In the genomic region with DNA sequence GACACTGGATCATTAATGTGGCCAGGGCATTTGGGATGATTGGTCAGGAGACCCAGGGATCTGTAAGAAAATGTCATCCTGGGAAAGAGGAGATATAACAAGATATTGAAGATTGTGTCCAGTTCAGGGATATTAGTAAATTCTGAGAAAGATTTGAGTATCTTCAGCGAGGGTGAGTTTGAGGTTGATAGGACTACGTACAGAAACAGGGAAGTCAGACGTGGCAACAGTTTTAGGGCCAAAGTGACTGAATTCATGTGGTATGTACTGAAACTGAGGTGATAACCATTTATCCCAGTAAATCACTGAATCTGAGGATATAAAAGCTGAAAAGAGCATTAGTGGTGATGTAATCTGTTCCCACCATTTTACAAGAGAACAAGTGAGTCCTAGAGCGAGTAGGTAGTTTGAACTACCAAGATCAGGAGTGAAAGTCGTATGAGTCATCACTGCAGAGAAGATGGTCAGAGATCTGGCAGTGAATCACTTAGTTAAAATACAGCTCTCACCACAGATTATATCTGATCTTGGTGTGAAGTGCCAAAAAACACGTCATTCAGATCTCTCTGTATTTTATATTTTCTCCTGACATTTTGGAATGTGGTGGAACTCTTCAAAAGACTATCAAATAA, we compare ENCODE assay signal across 1 cellular context.
TF ChIP-seq lines count a peak whose summit lies in the region.

No MANE protein-coding gene starts in this region.

TF ChIP-seq in GM12878, 131 proteins besides CTCF, POLR2A, EP300 and RAD21 (continued from another document):
- TF ChIP-seq, protein P1, sequence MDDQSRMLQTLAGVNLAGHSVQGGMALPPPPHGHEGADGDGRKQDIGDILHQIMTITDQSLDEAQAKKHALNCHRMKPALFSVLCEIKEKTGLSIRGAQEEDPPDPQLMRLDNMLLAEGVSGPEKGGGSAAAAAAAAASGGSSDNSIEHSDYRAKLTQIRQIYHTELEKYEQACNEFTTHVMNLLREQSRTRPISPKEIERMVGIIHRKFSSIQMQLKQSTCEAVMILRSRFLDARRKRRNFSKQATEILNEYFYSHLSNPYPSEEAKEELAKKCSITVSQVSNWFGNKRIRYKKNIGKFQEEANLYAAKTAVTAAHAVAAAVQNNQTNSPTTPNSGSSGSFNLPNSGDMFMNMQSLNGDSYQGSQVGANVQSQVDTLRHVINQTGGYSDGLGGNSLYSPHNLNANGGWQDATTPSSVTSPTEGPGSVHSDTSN (IDR thresholded peaks at IDR 0.05; ENCODE audit: insufficient replicate concordance, low read depth, low read length): no peak
- TF ChIP-seq JUNB (IDR thresholded peaks at IDR 0.05): peak; percentile 95
- peak; percentile 67 for TF ChIP-seq CREB1 (IDR thresholded peaks at IDR 0.05; ENCODE audit: low read depth)
- no peak for TF ChIP-seq STAT3 (IDR thresholded peaks at IDR 0.05; ENCODE audit: low read depth, low read length)
- TF ChIP-seq IRF4 (IDR thresholded peaks at IDR 0.05; ENCODE audit: low read depth, low read length): peak; percentile 90
- TF ChIP-seq, protein P2, sequence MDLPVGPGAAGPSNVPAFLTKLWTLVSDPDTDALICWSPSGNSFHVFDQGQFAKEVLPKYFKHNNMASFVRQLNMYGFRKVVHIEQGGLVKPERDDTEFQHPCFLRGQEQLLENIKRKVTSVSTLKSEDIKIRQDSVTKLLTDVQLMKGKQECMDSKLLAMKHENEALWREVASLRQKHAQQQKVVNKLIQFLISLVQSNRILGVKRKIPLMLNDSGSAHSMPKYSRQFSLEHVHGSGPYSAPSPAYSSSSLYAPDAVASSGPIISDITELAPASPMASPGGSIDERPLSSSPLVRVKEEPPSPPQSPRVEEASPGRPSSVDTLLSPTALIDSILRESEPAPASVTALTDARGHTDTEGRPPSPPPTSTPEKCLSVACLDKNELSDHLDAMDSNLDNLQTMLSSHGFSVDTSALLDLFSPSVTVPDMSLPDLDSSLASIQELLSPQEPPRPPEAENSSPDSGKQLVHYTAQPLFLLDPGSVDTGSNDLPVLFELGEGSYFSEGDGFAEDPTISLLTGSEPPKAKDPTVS (IDR thresholded peaks at IDR 0.05; ENCODE audit: low read depth, low read length): no peak
- no peak for TF ChIP-seq ASH2L (IDR thresholded peaks at IDR 0.05; ENCODE audit: borderline replicate concordance, low read depth)
- TF ChIP-seq, protein P3, sequence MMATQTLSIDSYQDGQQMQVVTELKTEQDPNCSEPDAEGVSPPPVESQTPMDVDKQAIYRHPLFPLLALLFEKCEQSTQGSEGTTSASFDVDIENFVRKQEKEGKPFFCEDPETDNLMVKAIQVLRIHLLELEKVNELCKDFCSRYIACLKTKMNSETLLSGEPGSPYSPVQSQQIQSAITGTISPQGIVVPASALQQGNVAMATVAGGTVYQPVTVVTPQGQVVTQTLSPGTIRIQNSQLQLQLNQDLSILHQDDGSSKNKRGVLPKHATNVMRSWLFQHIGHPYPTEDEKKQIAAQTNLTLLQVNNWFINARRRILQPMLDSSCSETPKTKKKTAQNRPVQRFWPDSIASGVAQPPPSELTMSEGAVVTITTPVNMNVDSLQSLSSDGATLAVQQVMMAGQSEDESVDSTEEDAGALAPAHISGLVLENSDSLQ (IDR thresholded peaks at IDR 0.05): peak; percentile 31; the same call in 1 of the 2 replicates
- TF ChIP-seq ZBED1 (IDR thresholded peaks at IDR 0.05; ENCODE audit: borderline replicate concordance): peak; percentile 85; the same call in 1 of the 2 replicates
- no peak for TF ChIP-seq ZNF207 (IDR thresholded peaks at IDR 0.05; ENCODE audit: borderline replicate concordance)
- peak; percentile 45; the same call in 1 of the 2 replicates for TF ChIP-seq ZNF217 (IDR thresholded peaks at IDR 0.05)
- TF ChIP-seq, protein P4, sequence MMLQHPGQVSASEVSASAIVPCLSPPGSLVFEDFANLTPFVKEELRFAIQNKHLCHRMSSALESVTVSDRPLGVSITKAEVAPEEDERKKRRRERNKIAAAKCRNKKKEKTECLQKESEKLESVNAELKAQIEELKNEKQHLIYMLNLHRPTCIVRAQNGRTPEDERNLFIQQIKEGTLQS (IDR thresholded peaks at IDR 0.05; ENCODE audit: borderline replicate concordance, extremely low read depth, low read depth, low read length): no peak
- TF ChIP-seq TCF3 (IDR thresholded peaks at IDR 0.05; ENCODE audit: borderline replicate concordance, insufficient read depth, low read depth, low read length): no peak
- TF ChIP-seq SP1 (IDR thresholded peaks at IDR 0.05; ENCODE audit: low read depth, low read length): peak; percentile 32
- TF ChIP-seq TCF7 (IDR thresholded peaks at IDR 0.05; ENCODE audit: borderline replicate concordance): no peak
- TF ChIP-seq, protein P5, sequence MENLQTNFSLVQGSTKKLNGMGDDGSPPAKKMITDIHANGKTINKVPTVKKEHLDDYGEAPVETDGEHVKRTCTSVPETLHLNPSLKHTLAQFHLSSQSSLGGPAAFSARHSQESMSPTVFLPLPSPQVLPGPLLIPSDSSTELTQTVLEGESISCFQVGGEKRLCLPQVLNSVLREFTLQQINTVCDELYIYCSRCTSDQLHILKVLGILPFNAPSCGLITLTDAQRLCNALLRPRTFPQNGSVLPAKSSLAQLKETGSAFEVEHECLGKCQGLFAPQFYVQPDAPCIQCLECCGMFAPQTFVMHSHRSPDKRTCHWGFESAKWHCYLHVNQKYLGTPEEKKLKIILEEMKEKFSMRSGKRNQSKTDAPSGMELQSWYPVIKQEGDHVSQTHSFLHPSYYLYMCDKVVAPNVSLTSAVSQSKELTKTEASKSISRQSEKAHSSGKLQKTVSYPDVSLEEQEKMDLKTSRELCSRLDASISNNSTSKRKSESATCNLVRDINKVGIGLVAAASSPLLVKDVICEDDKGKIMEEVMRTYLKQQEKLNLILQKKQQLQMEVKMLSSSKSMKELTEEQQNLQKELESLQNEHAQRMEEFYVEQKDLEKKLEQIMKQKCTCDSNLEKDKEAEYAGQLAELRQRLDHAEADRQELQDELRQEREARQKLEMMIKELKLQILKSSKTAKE (IDR thresholded peaks at IDR 0.05; ENCODE audit: low read depth, poor library complexity, severe bottlenecking): peak; percentile 87
